Comparison of ENCODE assay signal across 12 cellular contexts in the genomic region with DNA sequence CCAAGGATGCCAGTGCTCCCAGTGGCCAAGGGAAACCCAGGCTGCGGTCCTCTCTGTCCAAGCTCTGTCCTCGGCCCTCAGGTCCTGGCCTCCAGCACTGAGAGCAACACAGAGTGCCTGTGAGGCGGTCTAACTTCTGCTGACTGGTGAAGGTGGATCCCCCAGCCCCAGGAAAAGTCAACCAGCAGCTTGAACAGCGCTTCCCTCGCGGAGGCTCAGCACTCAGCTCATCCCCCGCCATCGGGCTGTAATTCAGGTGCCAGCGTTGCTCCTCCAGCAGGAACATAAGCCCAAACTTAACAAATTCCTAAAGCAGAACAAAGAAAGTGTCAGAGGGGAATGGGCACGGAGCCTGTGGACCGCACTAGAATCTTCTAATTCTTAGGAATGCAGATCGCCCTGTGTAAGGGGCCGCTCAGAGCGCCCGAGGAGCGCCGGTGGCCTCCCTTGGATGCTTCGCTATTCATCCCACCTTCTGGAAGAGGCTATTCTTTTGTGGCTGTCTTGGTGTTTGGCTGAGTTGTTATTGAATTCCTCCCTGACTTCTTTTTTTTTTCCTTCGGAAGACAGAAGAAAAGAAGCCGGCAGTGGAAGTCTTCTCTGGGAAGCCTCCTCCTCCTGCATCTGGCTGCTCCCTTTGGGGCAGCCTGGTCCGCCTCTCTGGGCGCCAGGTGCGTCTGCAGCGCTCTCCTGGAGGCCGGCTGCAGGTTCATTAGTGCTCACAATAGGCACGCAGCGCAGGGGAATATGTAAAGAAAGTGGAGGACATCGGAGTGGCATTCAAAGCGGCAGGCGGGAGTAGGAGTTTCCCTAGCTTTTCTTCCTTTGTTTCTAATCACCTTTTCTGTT.
A peak's percentile ranks its signal among the peaks of the same experiment; 100 is the strongest.
DNase-seq lines count a peak whose midpoint lies in the region; ATAC-seq, FAIRE-seq and TF ChIP-seq lines count a peak whose summit lies in the region.
"Had no signal": no experiment of that assay in that cellular context is flagged by ENCODE, and none has a peak within 500 bp of the region (broad histone marks: within the 10 kb centered on the region; RNA-seq: fewer than 3 reads in every experiment).

No MANE protein-coding gene starts in this region.

- H3K4me3 Mint-ChIP-seq in endothelial cell (ENCODE audit: unreplicated experiment) = peak overlapping the region; percentile 9
- no peak overlapping the region for H3K4me3 Mint-ChIP-seq in activated naive CD4-positive, alpha-beta T cell treated with anti-CD3 and anti-CD28 coated beads, Interleukin-2, amount 10 ng/mL, durations not matched to agents 7 days and 5 days
- H3K4me3 Mint-ChIP-seq: stimulated activated naive B cell treated with anti-CD40 and anti-IgM and Interleukin-4, amounts not matched to agents 10 μg/mL and 1 μg/mL and 100 μg/mL, for 72 hours had no signal

- no peak for TF ChIP-seq POLR2A in GM12892 (IDR thresholded peaks at IDR 0.05; ENCODE audit: low read depth, low read length)

- ATAC-seq in mucosa of descending colon = peak; percentile 8
- ATAC-seq: stimulated activated naive B cell treated with anti-CD40 and anti-IgM and Interleukin-4, amounts not matched to agents 10 μg/mL and 1 μg/mL and 100 μg/mL, for 72 hours had no signal

- no peaks in the 10 kb centered on the region for H3K4me1 Mint-ChIP-seq in endothelial cell (ENCODE audit: unreplicated experiment)
- no peaks in the 10 kb centered on the region for H3K4me1 Mint-ChIP-seq in activated naive CD4-positive, alpha-beta T cell treated with anti-CD3 and anti-CD28 coated beads, Interleukin-2, amount 10 ng/mL, durations not matched to agents 7 days and 5 days
- H3K4me1 Mint-ChIP-seq: stimulated activated naive B cell treated with anti-CD40 and anti-IgM and Interleukin-4, amounts not matched to agents 10 μg/mL and 1 μg/mL and 100 μg/mL, for 72 hours had no signal

- H3K9me3 ChIP-seq in mucosa of descending colon (no peaks in the 10 kb centered on the region), HAP-1 (no peaks in the 10 kb centered on the region)

- no peaks in the 10 kb centered on the region for H3K9me3 Mint-ChIP-seq in endothelial cell (ENCODE audit: unreplicated experiment)
- H3K9me3 Mint-ChIP-seq in activated naive CD4-positive, alpha-beta T cell treated with anti-CD3 and anti-CD28 coated beads, Interleukin-2, amount 10 ng/mL, durations not matched to agents 7 days and 5 days = no peaks in the 10 kb centered on the region
- H3K9me3 Mint-ChIP-seq: stimulated activated naive B cell treated with anti-CD40 and anti-IgM and Interleukin-4, amounts not matched to agents 10 μg/mL and 1 μg/mL and 100 μg/mL, for 72 hours had no signal

- no peak for TF ChIP-seq CTCF in endothelial cell (IDR thresholded peaks at IDR 0.05; ENCODE audit: unreplicated experiment)
- TF ChIP-seq CTCF in mucosa of descending colon (IDR thresholded peaks at IDR 0.05) = no peak

- H3K4me1 ChIP-seq in mucosa of descending colon (ENCODE audit: low read depth) = no peaks in the 10 kb centered on the region
- H3K4me1 ChIP-seq in HAP-1 = no peaks in the 10 kb centered on the region

- H3K27ac Mint-ChIP-seq in endothelial cell (ENCODE audit: unreplicated experiment) = no peak overlapping the region
- no peak overlapping the region for H3K27ac Mint-ChIP-seq in activated naive CD4-positive, alpha-beta T cell treated with anti-CD3 and anti-CD28 coated beads, Interleukin-2, amount 10 ng/mL, durations not matched to agents 7 days and 5 days
- H3K27ac Mint-ChIP-seq: stimulated activated naive B cell treated with anti-CD40 and anti-IgM and Interleukin-4, amounts not matched to agents 10 μg/mL and 1 μg/mL and 100 μg/mL, for 72 hours had no signal

- H3K36me3 Mint-ChIP-seq in endothelial cell (ENCODE audit: low read depth, unreplicated experiment) = no peaks in the 10 kb centered on the region
- no peaks in the 10 kb centered on the region for H3K36me3 Mint-ChIP-seq in activated naive CD4-positive, alpha-beta T cell treated with anti-CD3 and anti-CD28 coated beads, Interleukin-2, amount 10 ng/mL, durations not matched to agents 7 days and 5 days
- H3K36me3 Mint-ChIP-seq: stimulated activated naive B cell treated with anti-CD40 and anti-IgM and Interleukin-4, amounts not matched to agents 10 μg/mL and 1 μg/mL and 100 μg/mL, for 72 hours had no signal

- CTCF ChIA-PET in activated naive CD4-positive, alpha-beta T cell treated with anti-CD3 and anti-CD28 coated beads, Interleukin-2, amount 10 ng/mL, durations not matched to agents 7 days and 5 days (lab: Charles Lee) = interaction anchor here (0.6 kb wide), 1 partner anchor 95 kb away, joined by 4 read pairs; no protein-coding TSS in a partner anchor

- intact Hi-C loops in mucosa of descending colon (cut with DNase I, micrococcal nuclease) = no loop called here

- H3K36me3 ChIP-seq in mucosa of descending colon (ENCODE audit: low read depth) (no peaks in the 10 kb centered on the region), HAP-1 (replicated peaks) (no peaks in the 10 kb centered on the region)

- H3K4me3 ChIP-seq in mucosa of descending colon = no peak overlapping the region
- no peak overlapping the region for H3K4me3 ChIP-seq in HAP-1

- H3K27me3 Mint-ChIP-seq in endothelial cell (ENCODE audit: unreplicated experiment) = peaks cover 1% of the 10 kb centered on the region
- H3K27me3 Mint-ChIP-seq in activated naive CD4-positive, alpha-beta T cell treated with anti-CD3 and anti-CD28 coated beads, Interleukin-2, amount 10 ng/mL, durations not matched to agents 7 days and 5 days = peaks cover 8% of the 10 kb centered on the region
- H3K27me3 Mint-ChIP-seq: stimulated activated naive B cell treated with anti-CD40 and anti-IgM and Interleukin-4, amounts not matched to agents 10 μg/mL and 1 μg/mL and 100 μg/mL, for 72 hours had no signal

- peak; percentile 14 for FAIRE-seq in GM12892 (lab: Jason Lieb, UNC)

- DNase-seq in GM12892 (ENCODE audit: insufficient read length) (no peak), NCI-H526 (lab: John Stamatoyannopoulos, UW) (peak; percentile 2 to 72), endothelial cell (ENCODE audit: low spot score) (peak; percentile 11), mucosa of descending colon (no peak), HAP-1 (ENCODE audit: low spot score in 2 of 2) (no peak), inferior parietal cortex (ENCODE audit: extremely low spot score) (no peak), G401 (ENCODE audit: low spot score) (no peak)
- DNase-seq in activated naive CD4-positive, alpha-beta T cell treated with anti-CD3 and anti-CD28 coated beads, Interleukin-2, amount 10 ng/mL, durations not matched to agents 7 days and 5 days = no peak
- DNase-seq: activated gamma-delta T cell treated with Interleukin-2 at 50 U/mL for 16 hours; stimulated activated CD4-positive, alpha-beta T cell treated with anti-CD3 and anti-CD28 coated beads, Interleukin-4, amount 100 ng/mL, for 24 hours; stimulated activated naive B cell treated with anti-CD40 and anti-IgM and Interleukin-4, amounts not matched to agents 10 μg/mL and 1 μg/mL and 100 μg/mL, for 72 hours; T1000 had no signal

- in situ Hi-C loops in HAP-1 (cut with MboI; ENCODE audit: low sequenced_read_pairs) (no loop called here), G401 (cut with HindIII; ENCODE audit: low sequenced_read_pairs) (no loop called here)

- H3K27me3 ChIP-seq in HAP-1 (ENCODE audit: low read depth) = no peaks in the 10 kb centered on the region

Comparison
In these comparisons a context has a peak if more than half of its experiments do, and no peak if none do; other contexts are left out.
1. DNase-seq: peak in NCI-H526 (2 of 2) and endothelial cell (single experiment); none in GM12892 (single experiment), mucosa of descending colon (0 of 3), activated naive CD4-positive, alpha-beta T cell treated with anti-CD3 and anti-CD28 coated beads, Interleukin-2, amount 10 ng/mL, durations not matched to agents 7 days and 5 days (single experiment), HAP-1 (0 of 2), inferior parietal cortex (single experiment) and G401 (single experiment).